In the genomic region with DNA sequence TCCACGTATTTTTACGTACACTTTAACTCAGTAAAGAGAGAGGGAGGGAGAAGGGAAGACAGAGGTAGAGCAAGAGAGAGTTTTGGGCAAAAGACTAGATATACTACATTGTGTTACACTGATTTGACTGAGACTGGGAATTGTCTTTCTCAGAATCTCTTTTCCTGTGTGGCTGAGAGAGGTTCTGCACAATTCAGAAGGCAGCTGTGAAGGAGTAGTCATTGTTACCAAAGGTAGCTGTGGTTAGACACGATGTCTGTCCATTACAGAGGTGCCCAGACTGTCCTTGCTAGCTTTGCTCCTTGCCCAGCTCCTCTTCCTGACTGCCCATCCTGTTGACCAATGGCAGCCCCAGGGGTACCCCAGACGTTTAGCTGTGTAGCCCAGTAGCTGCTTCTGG, we compare ENCODE assay signal across 1 cellular context.
TF ChIP-seq lines count a peak whose summit lies in the region.

No MANE protein-coding gene starts in this region.

TF ChIP-seq in GM12891, 5 proteins besides CTCF, POLR2A, EP300 and RAD21:
- no peak for TF ChIP-seq PAX5 (IDR thresholded peaks at IDR 0.05; ENCODE audit: insufficient read depth, low read length, severe bottlenecking)
- TF ChIP-seq POLR2AphosphoS5 (IDR thresholded peaks at IDR 0.05; ENCODE audit: low read depth, low read length) = no peak
- TF ChIP-seq POU2F2 (IDR thresholded peaks at IDR 0.05; ENCODE audit: low read depth, low read length) = no peak
- TF ChIP-seq TAF1 (IDR thresholded peaks at IDR 0.05; ENCODE audit: low read depth, low read length) = no peak
- no peak for TF ChIP-seq SPI1 (IDR thresholded peaks at IDR 0.05; ENCODE audit: low read depth, low read length)
